ENCODE assay signal across 8 cellular contexts in the genomic region with DNA sequence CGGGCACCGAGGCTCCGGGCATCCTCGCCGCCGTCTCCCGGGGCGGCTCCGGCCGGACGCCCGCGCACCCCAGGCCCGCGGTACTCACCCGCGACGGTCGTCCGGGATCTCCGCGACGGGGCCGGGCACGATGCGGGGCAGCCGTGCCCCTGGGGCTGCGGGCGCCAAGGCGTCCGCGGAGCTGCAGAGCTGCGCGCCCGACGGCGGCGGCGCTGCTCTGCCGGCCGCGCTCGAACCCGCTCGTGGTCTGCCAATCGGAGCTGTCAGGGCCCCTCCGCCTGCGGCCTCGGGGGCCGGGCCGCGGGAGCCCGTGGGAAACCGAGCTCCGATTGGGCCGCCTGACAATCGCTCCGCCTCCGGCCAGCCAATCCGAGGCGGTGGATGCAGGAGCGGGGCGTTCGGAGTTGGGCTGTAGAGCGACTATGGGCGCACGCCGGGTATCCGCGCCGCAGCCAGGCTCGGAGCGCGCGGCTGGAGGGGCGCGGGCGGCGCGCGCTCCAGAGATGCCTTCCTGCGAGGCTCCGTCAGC.
A peak's percentile ranks its signal among the peaks of the same experiment; 100 is the strongest.
DNase-seq lines count a peak whose midpoint lies in the region; ATAC-seq and TF ChIP-seq lines count a peak whose summit lies in the region.

No MANE protein-coding gene starts in this region.

- no peaks in the 10 kb centered on the region for H3K9me3 Mint-ChIP-seq in activated CD8-positive, alpha-beta T cell treated with anti-CD3 and anti-CD28 coated beads for 36 hours

- peaks cover 27% of the 10 kb centered on the region for H3K27me3 Mint-ChIP-seq in activated CD8-positive, alpha-beta T cell treated with anti-CD3 and anti-CD28 coated beads for 36 hours

- H3K36me3 ChIP-seq in ACC112 (ENCODE audit: insufficient read depth, low read length) = no peaks in the 10 kb centered on the region

- peaks cover 9% of the 10 kb centered on the region for H3K36me3 Mint-ChIP-seq in activated CD8-positive, alpha-beta T cell treated with anti-CD3 and anti-CD28 coated beads for 36 hours (ENCODE audit: low read depth)

- H2AFZ ChIP-seq in ACC112 (ENCODE audit: low read length, unreplicated experiment) = peak overlapping the region; percentile 35

- H3K27ac ChIP-seq in ACC112 (ENCODE audit: low read depth, low read length) = no peak overlapping the region

- peak; percentile 99 for DNase-seq in NCI-H345 (lab: John Stamatoyannopoulos, UW)
- peak; percentile 93 for DNase-seq in activated CD8-positive, alpha-beta T cell treated with anti-CD3 and anti-CD28 coated beads for 36 hours
- peak; percentile 98 for DNase-seq in ecto neural progenitor cell (ENCODE audit: low spot score)
- DNase-seq in medulla oblongata (ENCODE audit: extremely low spot score) = peak; percentile 97
- DNase-seq in stimulated activated CD4-positive, alpha-beta T cell treated with anti-CD3 and anti-CD28 coated beads, TNF-alpha, amount 100 ng/mL, for 48 hours (ENCODE audit: low read depth in 3 of 3) = peak; percentile 81 to 89 (median 87)

- intact Hi-C loops in activated CD8-positive, alpha-beta T cell treated with anti-CD3 and anti-CD28 coated beads for 36 hours (cut with micrococcal nuclease) = loop anchor here (5.0 to 10.0 kb wide), 2 partner anchors 134 to 217 kb away; a partner anchor contains a TSS

- H3K4me1 Mint-ChIP-seq in activated CD8-positive, alpha-beta T cell treated with anti-CD3 and anti-CD28 coated beads for 36 hours (ENCODE audit: low read depth) = peaks cover 34% of the 10 kb centered on the region

- H3K4me1 ChIP-seq in ACC112 (ENCODE audit: control insufficient read depth, insufficient read depth, low read length, unreplicated experiment) = peaks cover 10% of the 10 kb centered on the region

- H3K27me3 ChIP-seq in ACC112 (ENCODE audit: insufficient read depth, low read length) = peaks cover 16% of the 10 kb centered on the region; the same call in 1 of the 2 replicates

- H3K27ac Mint-ChIP-seq in activated CD8-positive, alpha-beta T cell treated with anti-CD3 and anti-CD28 coated beads for 36 hours = no peak overlapping the region

- ATAC-seq in GM18868 (IDR thresholded peaks at IDR 0.05; ENCODE audit: unreplicated experiment) = peak; percentile 84
- peak; percentile 84 for ATAC-seq in HG03135 (IDR thresholded peaks at IDR 0.05; ENCODE audit: unreplicated experiment)
- peak; percentile 85 for ATAC-seq in activated CD8-positive, alpha-beta T cell treated with anti-CD3 and anti-CD28 coated beads for 36 hours

- POLR2A ChIA-PET in activated CD8-positive, alpha-beta T cell treated with anti-CD3 and anti-CD28 coated beads for 36 hours (lab: Charles Lee) = interaction anchor here (0.6 to 1.5 kb wide), 11 partner anchors 24 to 427 kb away, joined by 3 to 4 read pairs (median 3); no protein-coding TSS in a partner anchor

- H3K4me3 Mint-ChIP-seq in activated CD8-positive, alpha-beta T cell treated with anti-CD3 and anti-CD28 coated beads for 36 hours = peak overlapping the region; percentile 86

- TF ChIP-seq CTCF in activated CD8-positive, alpha-beta T cell treated with anti-CD3 and anti-CD28 coated beads for 36 hours (IDR thresholded peaks at IDR 0.05) = peak; percentile 27

- CTCF ChIA-PET in activated CD8-positive, alpha-beta T cell treated with anti-CD3 and anti-CD28 coated beads for 36 hours (lab: Charles Lee) = interaction anchor here (0.7 to 2.9 kb wide), 25 partner anchors 11 to 458 kb away, joined by 3 to 27 read pairs (median 4); no protein-coding TSS in a partner anchor

- H3K4me3 ChIP-seq in ACC112 (ENCODE audit: low read depth, low read length) = peak overlapping the region; percentile 82

- H3K79me2 ChIP-seq in ACC112 (ENCODE audit: control insufficient read depth, insufficient read depth, low read length, unreplicated experiment) = no peaks in the 10 kb centered on the region
